In genomic region chr11:45907911-45908370, GRCh38 we compare ENCODE assay signal across 24 cellular contexts. TPM values are rescaled to one million over a fixed set of nuclear protein-coding genes. Genes with fewer than 3 reads are reported as not detected.
DNase-seq lines count a peak whose midpoint lies in the region; ATAC-seq, FAIRE-seq and TF ChIP-seq lines count a peak whose summit lies in the region.
"Had no signal": no experiment of that assay in that cellular context is flagged by ENCODE, and none has a peak within 500 bp of the region (broad histone marks: within the 10 kb centered on the region; RNA-seq: fewer than 3 reads in every experiment).

No MANE protein-coding gene starts in this region.

- H3K4me3 ChIP-seq in GM12878 (no peak overlapping the region), right cardiac atrium (ENCODE audit: low read length) (no peak overlapping the region)
- H3K4me3 ChIP-seq: vagina had no signal

- no peak overlapping the region for H3K4me3 Mint-ChIP-seq in natural killer cell
- no peak overlapping the region for H3K4me3 Mint-ChIP-seq in natural killer cell treated with Interleukin-12 subunit alpha and Interleukin-12 subunit beta and Interleukin-15 and Interleukin-18, amount 100 ng/mL, for 72 hours
- H3K4me3 Mint-ChIP-seq: activated CD8-positive, alpha-beta T cell treated with anti-CD3 and anti-CD28 coated beads, Interleukin-2, amount 10 ng/mL, durations not matched to agents 7 days and 5 days; activated naive CD4-positive, alpha-beta T cell treated with anti-CD3 and anti-CD28 coated beads, Interleukin-2, amount 50 U/mL, for 24 hours had no signal

- SMC1A ChIA-PET in GM12878 (lab: Charles Lee; ENCODE audit: uncharacterized antibody, unreplicated experiment), result no interaction called here

- H3K4me1 ChIP-seq in GM12878 (ENCODE audit: control insufficient read depth, insufficient read depth, low read length) (no peaks in the 10 kb centered on the region), right cardiac atrium (ENCODE audit: control insufficient read depth, insufficient read depth, low read length) (no peaks in the 10 kb centered on the region)
- H3K4me1 ChIP-seq: Caco-2 had no signal

- H3K27ac ChIP-seq in GM12878 (ENCODE audit: control insufficient read depth, insufficient read depth) (no peak overlapping the region), right cardiac atrium (ENCODE audit: low read length) (no peak overlapping the region)
- H3K27ac ChIP-seq: vagina had no signal

- no peaks in the 10 kb centered on the region for H4K20me1 ChIP-seq in GM12878 (ENCODE audit: control insufficient read depth, insufficient read depth)

- H3K27me3 Mint-ChIP-seq in natural killer cell (ENCODE audit: low read depth in 2 of 2), result no peaks in the 10 kb centered on the region
- H3K27me3 Mint-ChIP-seq in natural killer cell treated with Interleukin-12 subunit alpha and Interleukin-12 subunit beta and Interleukin-15 and Interleukin-18, amount 100 ng/mL, for 72 hours, result no peaks in the 10 kb centered on the region
- H3K27me3 Mint-ChIP-seq: activated naive CD4-positive, alpha-beta T cell treated with anti-CD3 and anti-CD28 coated beads, Interleukin-2, amount 50 U/mL, for 24 hours had no signal

- POLR2A ChIA-PET in GM12878 (lab: Charles Lee), result no interaction called here

- BruUV-seq in GM12878 (replicated peaks; lab: Mats Ljungman, UMichigan), result no TSS peak

- peaks cover 5 to 15% of the 10 kb centered on the region in 2 donors for H3K4me1 Mint-ChIP-seq in natural killer cell
- peaks cover 12 to 14% of the 10 kb centered on the region in 2 donors for H3K4me1 Mint-ChIP-seq in natural killer cell treated with Interleukin-12 subunit alpha and Interleukin-12 subunit beta and Interleukin-15 and Interleukin-18, amount 100 ng/mL, for 72 hours (ENCODE audit: low read depth in 2 of 2)

- no peak overlapping the region for H3K4me2 ChIP-seq in GM12878 (ENCODE audit: control insufficient read depth, insufficient read depth)

- intact Hi-C loops in natural killer cell (cut with micrococcal nuclease), result no loop called here
- intact Hi-C loops in GM12878 (cut with micrococcal nuclease; ENCODE audit: unreplicated experiment), result no loop called here
- intact Hi-C loops in right cardiac atrium (cut with DNase I), result no loop called here

- no peak for TF ChIP-seq RAD21 in GM12878 (IDR thresholded peaks at IDR 0.05; ENCODE audit: insufficient read depth, low read depth, low read length)

- ATAC-seq in natural killer cell, result no peak
- no peak for ATAC-seq in natural killer cell treated with Interleukin-12 subunit alpha and Interleukin-12 subunit beta and Interleukin-15 and Interleukin-18, amount 100 ng/mL, for 72 hours
- no peak for ATAC-seq in GM12878
- ATAC-seq in right cardiac atrium, result peak in 1 of 2 donors; percentile 4
- ATAC-seq in GM19023 (IDR thresholded peaks at IDR 0.05; ENCODE audit: unreplicated experiment), result no peak
- no peak for ATAC-seq in HG03139 (IDR thresholded peaks at IDR 0.05; ENCODE audit: unreplicated experiment)
- ATAC-seq: activated CD8-positive, alpha-beta T cell treated with anti-CD3 and anti-CD28 coated beads, Interleukin-2, amount 10 ng/mL, durations not matched to agents 7 days and 5 days; left colon had no signal

- no peak for TF ChIP-seq CTCF in natural killer cell (IDR thresholded peaks at IDR 0.05)
- no peak for TF ChIP-seq CTCF in GM12878 (IDR thresholded peaks at IDR 0.05 in 2 of 3, conservative IDR thresholded peaks at IDR 0.05 in 1 of 3; ENCODE audit: control insufficient read depth in 2 of 3, extremely low read depth in 1 of 3, insufficient read depth in 1 of 3, low read depth in 3 of 3, low read length in 3 of 3)

- in situ Hi-C loops in GM12878 (cut with MboI), result no loop called here

- H2AFZ ChIP-seq in GM12878 (ENCODE audit: control insufficient read depth, low read depth, low read length), result no peak overlapping the region

- H3K9ac ChIP-seq in GM12878 (ENCODE audit: control insufficient read depth, insufficient read depth, low read length), result no peak overlapping the region

- RAD21 ChIA-PET in GM12878 (lab: Charles Lee; ENCODE audit: unreplicated experiment), result no interaction called here

- no peaks in the 10 kb centered on the region for H3K27me3 ChIP-seq in GM12878 (replicated peaks in 1 of 2; ENCODE audit: control insufficient read depth in 2 of 2, insufficient read depth in 2 of 2, low read length in 1 of 2)
- H3K27me3 ChIP-seq in right cardiac atrium (ENCODE audit: control insufficient read depth, insufficient read depth), result no peaks in the 10 kb centered on the region
- H3K27me3 ChIP-seq: vagina had no signal

- FAIRE-seq in GM12878 (lab: Jason Lieb, UNC), result no peak
- FAIRE-seq: frontal cortex had no signal

- WGBS in GM12878 (ENCODE audit: insufficient coverage, insufficient replicate concordance, low lambda C conversion rate, missing lambda C conversion rate), result 70% methylated on average over 8 of the region's 8 CpGs
- 67% methylated on average over 8 of the region's 8 CpGs for WGBS in right cardiac atrium

- no peaks in the 10 kb centered on the region for H3K79me2 ChIP-seq in GM12878 (ENCODE audit: control insufficient read depth, insufficient read depth, low read length)

- H3K9me3 Mint-ChIP-seq in natural killer cell, result no peaks in the 10 kb centered on the region
- H3K9me3 Mint-ChIP-seq in natural killer cell treated with Interleukin-12 subunit alpha and Interleukin-12 subunit beta and Interleukin-15 and Interleukin-18, amount 100 ng/mL, for 72 hours, result no peaks in the 10 kb centered on the region
- H3K9me3 Mint-ChIP-seq: activated naive CD4-positive, alpha-beta T cell treated with anti-CD3 and anti-CD28 coated beads, Interleukin-2, amount 50 U/mL, for 24 hours had no signal

- peak; percentile 39; the same call in 1 of the 2 replicates for TF ChIP-seq POLR2A in GM12878 (IDR thresholded peaks at IDR 0.05; ENCODE audit: low read depth, low read length)

- CTCF ChIA-PET in GM12878 (lab: Yijun Ruan, JAX), result no interaction called here

- H3K9me3 ChIP-seq in GM12878 (replicated peaks; ENCODE audit: control insufficient read depth, insufficient read depth, low read length) (no peaks in the 10 kb centered on the region), right cardiac atrium (ENCODE audit: control insufficient read depth, low read length) (no peaks in the 10 kb centered on the region)
- H3K9me3 ChIP-seq: Caco-2, vagina had no signal

- no peak for DNase-seq in natural killer cell
- DNase-seq in natural killer cell treated with Interleukin-12 subunit alpha and Interleukin-12 subunit beta and Interleukin-15 and Interleukin-18, amount 100 ng/mL, for 72 hours (ENCODE audit: low spot score), result no peak
- DNase-seq in GM12878 (ENCODE audit: low read depth, low spot score), result no peak
- peak in 2 of 3 donors; percentile 53 to 70 for DNase-seq in right cardiac atrium
- DNase-seq in COLO829 (ENCODE audit: low spot score), result no peak
- DNase-seq in SHP77 treated with DMSO at 0.1 percent for 48 hours (lab: John Stamatoyannopoulos, UW), result no peak
- DNase-seq: activated CD8-positive, alpha-beta T cell treated with anti-CD3 and anti-CD28 coated beads, Interleukin-2, amount 10 ng/mL, durations not matched to agents 7 days and 5 days; activated T-cell treated with anti-CD3 and anti-CD28 coated beads, Interleukin-2, amount 50 U/mL, for 48 hours; Caco-2; dermis blood vessel endothelial cell; IMR-90; left colon; MM.1S; NCI-H1694; NCI-H345 had no signal

- H3K36me3 ChIP-seq in GM12878 (ENCODE audit: control insufficient read depth in 2 of 2, insufficient read depth in 2 of 2, low read length in 1 of 2), result peaks cover 0 to 5% of the 10 kb centered on the region in 2 experiments; a peak in 2 of 4 replicates

- no peak for TF ChIP-seq EP300 in GM12878 (IDR thresholded peaks at IDR 0.05; ENCODE audit: borderline replicate concordance in 1 of 2, control insufficient read depth in 1 of 2, low read depth in 2 of 2, low read length in 2 of 2)

- H3K27ac Mint-ChIP-seq in natural killer cell, result peak overlapping the region; percentile 48 to 89
- H3K27ac Mint-ChIP-seq in natural killer cell treated with Interleukin-12 subunit alpha and Interleukin-12 subunit beta and Interleukin-15 and Interleukin-18, amount 100 ng/mL, for 72 hours, result peak overlapping the region in 1 of 2 donors; percentile 19
- H3K27ac Mint-ChIP-seq: activated naive CD4-positive, alpha-beta T cell treated with anti-CD3 and anti-CD28 coated beads, Interleukin-2, amount 50 U/mL, for 24 hours had no signal

- H3K36me3 Mint-ChIP-seq in natural killer cell, result no peaks in the 10 kb centered on the region
- H3K36me3 Mint-ChIP-seq in natural killer cell treated with Interleukin-12 subunit alpha and Interleukin-12 subunit beta and Interleukin-15 and Interleukin-18, amount 100 ng/mL, for 72 hours, result no peaks in the 10 kb centered on the region
- H3K36me3 Mint-ChIP-seq: activated naive CD4-positive, alpha-beta T cell treated with anti-CD3 and anti-CD28 coated beads, Interleukin-2, amount 50 U/mL, for 24 hours had no signal

RNA-seq across cellular contexts. Expression of gene FREY1, which starts 0.9 kb away (rescaled TPM):
- total RNA-seq in natural killer cell (1 to 10 TPM; 3.7 to 6.8 (median 3.9) TPM), GM12878 (2014; rRNA removed) (0.79 and 1.7 TPM in 2 replicates), GM12878 (2014; rRNA removed; fragmentation: Illumina TruSeq; extraction: Trizol) (0.55 and 0.72 TPM in 2 replicates), GM12878 (2021) (0.82 and 1.7 TPM in 2 replicates), right cardiac atrium (under 1 TPM in 3 of 4 donors, not detected in 1; 0.42 to 0.68 (median 0.50) TPM)
- total RNA-seq in natural killer cell treated with Interleukin-12 subunit alpha and Interleukin-12 subunit beta and Interleukin-15 and Interleukin-18, amount 100 ng/mL, for 72 hours, result 1 to 10 TPM; 4.2 to 4.9 TPM
- total RNA-seq in GM12878 (2013; cell fraction: nucleolus; rRNA removed), result 6.7 and 6.9 TPM in 2 replicates
- not detected for polyA plus RNA-seq in GM12878 (2011; ENCODE audit: low read depth)
- polyA plus RNA-seq in GM12878 (2011; rRNA removed) (0.16 and 0.19 TPM in 2 replicates), GM12878 (2014; fragmentation: Illumina TruSeq; extraction: Trizol) (0.13 TPM in 1 of 2 replicates, not detected in the other), GM12878 (2014; fragmentation: Nextera tagmentation; extraction: Ambion mirVana) (not detected), GM12878 (2014; rRNA removed) (0.31 TPM in 1 of 2 replicates, not detected in the other), GM12878 (2016; fragmentation: Nextera tagmentation; extraction: Ambion mirVana) (under 1 TPM in 1 of 2 experiments, not detected in 1; 0.39 TPM), right cardiac atrium (0.18 TPM)
- 0.20 and 0.30 TPM in 2 replicates for polyA plus RNA-seq in GM12878 (2011; cell fraction: cytosol; rRNA removed)
- 3.6 and 6.1 TPM in 2 replicates for polyA plus RNA-seq in GM12878 (2011; cell fraction: nucleus; rRNA removed)
- 0.17 and 0.31 TPM in 2 replicates for polyA plus RNA-seq in GM12878 (2012)
- 1.2 and 7.0 TPM in 2 replicates for polyA minus RNA-seq in GM12878 (2011; rRNA and poly(A)+ RNA removed)
- polyA minus RNA-seq in GM12878 (2011; cell fraction: cytosol; rRNA and poly(A)+ RNA removed), result 3.2 TPM in 1 of 2 replicates, not detected in the other
- polyA minus RNA-seq in GM12878 (2011; cell fraction: nucleus; rRNA and poly(A)+ RNA removed), result 12.6 and 20.4 TPM in 2 replicates
- total RNA-seq: epithelial cell of proximal tubule, IMR-90, vagina had no signal

RNA-seq across cellular contexts. Expression of gene PEX16, which starts 9.7 kb away (rescaled TPM):
- 10 to 100 TPM; 61.3 to 75.8 (median 67.6) TPM for total RNA-seq in natural killer cell
- total RNA-seq in natural killer cell treated with Interleukin-12 subunit alpha and Interleukin-12 subunit beta and Interleukin-15 and Interleukin-18, amount 100 ng/mL, for 72 hours, result 10 to 100 TPM; 55.3 to 62.8 TPM
- 25.7 and 30.4 TPM in 2 replicates for total RNA-seq in GM12878 (2013; cell fraction: nucleolus; rRNA removed)
- total RNA-seq in GM12878 (2014; rRNA removed), result 40.2 and 53.5 TPM in 2 replicates
- 17.1 and 18.5 TPM in 2 replicates for total RNA-seq in GM12878 (2014; rRNA removed; fragmentation: Illumina TruSeq; extraction: Trizol)
- total RNA-seq in GM12878 (2021), result 41.5 and 42.2 TPM in 2 replicates
- 5.9 TPM for polyA plus RNA-seq in GM12878 (2011; ENCODE audit: low read depth)
- polyA plus RNA-seq in GM12878 (2011; rRNA removed), result 12.4 and 19.6 TPM in 2 replicates
- 30.9 and 46.0 TPM in 2 replicates for polyA plus RNA-seq in GM12878 (2011; cell fraction: cytosol; rRNA removed)
- 67.9 and 73.5 TPM in 2 replicates for polyA plus RNA-seq in GM12878 (2011; cell fraction: nucleus; rRNA removed)
- 23.4 and 25.2 TPM in 2 replicates for polyA plus RNA-seq in GM12878 (2012)
- 0.46 and 6.4 TPM in 2 replicates for polyA plus RNA-seq in GM12878 (2014; fragmentation: Illumina TruSeq; extraction: Trizol)
- polyA plus RNA-seq in GM12878 (2014; fragmentation: Nextera tagmentation; extraction: Ambion mirVana), result 1 to 10 TPM; 1.4 to 5.6 TPM
- polyA plus RNA-seq in GM12878 (2014; rRNA removed), result 49.8 and 62.6 TPM in 2 replicates
- 10 to 100 TPM; 35.5 to 39.2 TPM for polyA plus RNA-seq in GM12878 (2016; fragmentation: Nextera tagmentation; extraction: Ambion mirVana)
- 14.2 and 30.8 TPM in 2 replicates for polyA minus RNA-seq in GM12878 (2011; rRNA and poly(A)+ RNA removed)
- 18.1 and 23.3 TPM in 2 replicates for polyA minus RNA-seq in GM12878 (2011; cell fraction: cytosol; rRNA and poly(A)+ RNA removed)
- polyA minus RNA-seq in GM12878 (2011; cell fraction: nucleus; rRNA and poly(A)+ RNA removed), result 30.0 and 40.0 TPM in 2 replicates
- 10 to 100 TPM; 14.3 to 17.7 (median 15.9) TPM for total RNA-seq in right cardiac atrium
- 16.7 TPM for polyA plus RNA-seq in right cardiac atrium

RNA-seq across cellular contexts. Expression of gene LARGE2, which starts 14.5 kb away (rescaled TPM):
- total RNA-seq in natural killer cell, result 1 to 10 TPM in 2 of 3 donors, under 1 TPM in 1; 0.40 to 1.7 (median 1.0) TPM
- 1 to 10 TPM in 1 of 2 donors, not detected in 1; 2.0 TPM for total RNA-seq in natural killer cell treated with Interleukin-12 subunit alpha and Interleukin-12 subunit beta and Interleukin-15 and Interleukin-18, amount 100 ng/mL, for 72 hours
- 0.20 and 0.25 TPM in 2 replicates for total RNA-seq in GM12878 (2013; cell fraction: nucleolus; rRNA removed)
- total RNA-seq in GM12878 (2014; rRNA removed), result not detected in 2 replicates
- not detected in 2 replicates for total RNA-seq in GM12878 (2014; rRNA removed; fragmentation: Illumina TruSeq; extraction: Trizol)
- total RNA-seq in GM12878 (2021), result 0.32 and 0.41 TPM in 2 replicates
- not detected for polyA plus RNA-seq in GM12878 (2011; ENCODE audit: low read depth)
- polyA plus RNA-seq in GM12878 (2011; rRNA removed), result 0.03 TPM in 1 of 2 replicates, not detected in the other
- polyA plus RNA-seq in GM12878 (2011; cell fraction: cytosol; rRNA removed), result 0.03 and 0.04 TPM in 2 replicates
- 0.09 and 0.29 TPM in 2 replicates for polyA plus RNA-seq in GM12878 (2011; cell fraction: nucleus; rRNA removed)
- 0.15 and 0.37 TPM in 2 replicates for polyA plus RNA-seq in GM12878 (2012)
- polyA plus RNA-seq in GM12878 (2014; fragmentation: Illumina TruSeq; extraction: Trizol), result 0.15 TPM in 1 of 2 replicates, not detected in the other
- not detected for polyA plus RNA-seq in GM12878 (2014; fragmentation: Nextera tagmentation; extraction: Ambion mirVana)
- 0.16 and 0.23 TPM in 2 replicates for polyA plus RNA-seq in GM12878 (2014; rRNA removed)
- polyA plus RNA-seq in GM12878 (2016; fragmentation: Nextera tagmentation; extraction: Ambion mirVana), result not detected
- 0.15 TPM in 1 of 2 replicates, not detected in the other for polyA minus RNA-seq in GM12878 (2011; rRNA and poly(A)+ RNA removed)
- not detected in 2 replicates for polyA minus RNA-seq in GM12878 (2011; cell fraction: cytosol; rRNA and poly(A)+ RNA removed)
- polyA minus RNA-seq in GM12878 (2011; cell fraction: nucleus; rRNA and poly(A)+ RNA removed), result not detected in 2 replicates
- total RNA-seq in right cardiac atrium, result under 1 TPM in 3 of 4 donors, not detected in 1; 0.18 to 0.48 (median 0.20) TPM
- polyA plus RNA-seq in right cardiac atrium, result 0.32 TPM
- total RNA-seq: dermis blood vessel endothelial cell; IMR-90; osteocyte; skeletal muscle tissue; T-helper 1 cell treated with Interleukin-12 subunit alpha and Interleukin-12 subunit beta and Interleukin-4 antibody, amounts not matched to agents 30 ng/mL and 1 ng/mL, for 36 hours had no signal

RNA-seq across cellular contexts. Expression of gene MAPK8IP1, which starts 22.5 kb away (rescaled TPM):
- total RNA-seq in natural killer cell (10 to 100 TPM in 2 of 3 donors, 1 to 10 TPM in 1; 9.7 to 21.5 (median 13.9) TPM), GM12878 (2014; rRNA removed) (0.16 and 0.17 TPM in 2 replicates), GM12878 (2014; rRNA removed; fragmentation: Illumina TruSeq; extraction: Trizol) (0.09 TPM in 1 of 2 replicates, not detected in the other), GM12878 (2021) (0.44 and 0.48 TPM in 2 replicates), right cardiac atrium (1 to 10 TPM; 5.8 to 7.4 (median 6.3) TPM)
- total RNA-seq in natural killer cell treated with Interleukin-12 subunit alpha and Interleukin-12 subunit beta and Interleukin-15 and Interleukin-18, amount 100 ng/mL, for 72 hours, result 1 to 10 TPM; 2.0 to 3.4 TPM
- 0.90 and 1.7 TPM in 2 replicates for total RNA-seq in GM12878 (2013; cell fraction: nucleolus; rRNA removed)
- polyA plus RNA-seq in GM12878 (2011; ENCODE audit: low read depth), result 0.14 TPM
- polyA plus RNA-seq in GM12878 (2011; rRNA removed) (0.06 and 0.14 TPM in 2 replicates), GM12878 (2014; fragmentation: Illumina TruSeq; extraction: Trizol) (0.04 TPM in 1 of 2 replicates, not detected in the other), GM12878 (2014; fragmentation: Nextera tagmentation; extraction: Ambion mirVana) (not detected), GM12878 (2014; rRNA removed) (0.27 and 0.31 TPM in 2 replicates), GM12878 (2016; fragmentation: Nextera tagmentation; extraction: Ambion mirVana) (under 1 TPM; 0.04 to 0.07 TPM), right cardiac atrium (6.4 TPM)
- 0.18 and 0.40 TPM in 2 replicates for polyA plus RNA-seq in GM12878 (2011; cell fraction: cytosol; rRNA removed)
- polyA plus RNA-seq in GM12878 (2011; cell fraction: nucleus; rRNA removed), result 1.3 and 1.5 TPM in 2 replicates
- polyA plus RNA-seq in GM12878 (2012), result 0.21 and 0.39 TPM in 2 replicates
- 0.21 TPM in 1 of 2 replicates, not detected in the other for polyA minus RNA-seq in GM12878 (2011; rRNA and poly(A)+ RNA removed)
- polyA minus RNA-seq in GM12878 (2011; cell fraction: cytosol; rRNA and poly(A)+ RNA removed), result not detected in 2 replicates
- polyA minus RNA-seq in GM12878 (2011; cell fraction: nucleus; rRNA and poly(A)+ RNA removed), result 0.12 and 0.29 TPM in 2 replicates

Comparison
In these comparisons a context has a peak if more than half of its experiments do, and no peak if none do; other contexts are left out.
1. DNase-seq: peak in right cardiac atrium (2 of 3); none in natural killer cell (single experiment), natural killer cell treated with Interleukin-12 subunit alpha and Interleukin-12 subunit beta and Interleukin-15 and Interleukin-18, amount 100 ng/mL, for 72 hours (single experiment), GM12878 (single experiment), COLO829 (single experiment) and SHP77 treated with DMSO at 0.1 percent for 48 hours (single experiment).